ENCODE assay signal across 1 cellular context in genomic region chr5:10249948-10250803, GRCh38.
TF ChIP-seq lines count a peak whose summit lies in the region.

Gene CCT5 (plus strand): TSS chr5:10250280. CDS start chr5:10250341, 61 bp downstream.

TF ChIP-seq in HepG2, 621 proteins besides CTCF, POLR2A, EP300 and RAD21 (continued from another document and continues in another):
- peak; percentile 90 for TF ChIP-seq ZNF407 (CRISPR knock-in tag; IDR thresholded peaks at IDR 0.05; ENCODE audit: not compliant biosample characterization)
- TF ChIP-seq CBX1 (IDR thresholded peaks at IDR 0.05; ENCODE audit: low read depth) = no peak
- TF ChIP-seq ZSCAN21 (CRISPR knock-in tag; IDR thresholded peaks at IDR 0.05; ENCODE audit: borderline replicate concordance) = no peak
- TF ChIP-seq CSRNP1 (CRISPR knock-in tag; IDR thresholded peaks at IDR 0.05) = 0 out of 2 replicates have a peak, but pooled peaks have one; percentile 25
- TF ChIP-seq ZBTB49 (CRISPR knock-in tag; IDR thresholded peaks at IDR 0.05; ENCODE audit: borderline replicate concordance) = no peak; the same call in 1 of the 2 replicates
- TF ChIP-seq YEATS2 (CRISPR knock-in tag; IDR thresholded peaks at IDR 0.05; ENCODE audit: borderline replicate concordance) = no peak; the same call in 1 of the 2 replicates
- no peak for TF ChIP-seq ZNF329 (CRISPR knock-in tag; IDR thresholded peaks at IDR 0.05; ENCODE audit: low read depth)
- no peak for TF ChIP-seq KAT2B (IDR thresholded peaks at IDR 0.05; ENCODE audit: borderline replicate concordance, low read depth, low read length)
- TF ChIP-seq ZNF331 (CRISPR knock-in tag; IDR thresholded peaks at IDR 0.05) = no peak
- peak; percentile 51; the same call in 1 of the 2 replicates for TF ChIP-seq ZNF547 (CRISPR knock-in tag; IDR thresholded peaks at IDR 0.05)
- TF ChIP-seq CCAR2 (optimal IDR thresholded peaks at IDR 0.05; ENCODE audit: low read depth, low read length) = no peak
- no peak for TF ChIP-seq ZNF253 (CRISPR knock-in tag; IDR thresholded peaks at IDR 0.05; ENCODE audit: borderline replicate concordance)
- TF ChIP-seq ISL2 (CRISPR knock-in tag; IDR thresholded peaks at IDR 0.05) = no peak
- no peak for TF ChIP-seq SP5 (CRISPR knock-in tag; IDR thresholded peaks at IDR 0.05; ENCODE audit: borderline replicate concordance, low read depth)
- TF ChIP-seq HNRNPH1 (optimal IDR thresholded peaks at IDR 0.05; ENCODE audit: low read depth, low read length) = no peak
- TF ChIP-seq NR0B2 (CRISPR knock-in tag; IDR thresholded peaks at IDR 0.05) = peak; percentile 84; the same call in 1 of the 2 replicates
- TF ChIP-seq SMARCE1 (IDR thresholded peaks at IDR 0.05; ENCODE audit: borderline replicate concordance) = no peak
- peak; percentile 82 for TF ChIP-seq ARID4A (CRISPR knock-in tag; IDR thresholded peaks at IDR 0.05; ENCODE audit: borderline replicate concordance)
- no peak for TF ChIP-seq ZSCAN12 (CRISPR knock-in tag; IDR thresholded peaks at IDR 0.05)
- peak; percentile 73; the same call in 1 of the 2 replicates for TF ChIP-seq DNMT3B (CRISPR knock-in tag; conservative IDR thresholded peaks at IDR 0.05)
- TF ChIP-seq TBX3 (IDR thresholded peaks at IDR 0.05; ENCODE audit: borderline replicate concordance) = 0 out of 2 replicates have a peak, but pooled peaks have one; percentile 5
- TF ChIP-seq ZNF567 (CRISPR knock-in tag; IDR thresholded peaks at IDR 0.05; ENCODE audit: borderline replicate concordance) = no peak
- no peak for TF ChIP-seq SCMH1 (CRISPR knock-in tag; IDR thresholded peaks at IDR 0.05; ENCODE audit: borderline replicate concordance)
- no peak; the same call in 1 of the 2 replicates for TF ChIP-seq ESRRA (CRISPR knock-in tag; IDR thresholded peaks at IDR 0.05; ENCODE audit: low read depth)
- peak; percentile 49; the same call in 1 of the 2 replicates for TF ChIP-seq ZNF563 (CRISPR knock-in tag; IDR thresholded peaks at IDR 0.05)
- TF ChIP-seq RBAK (CRISPR knock-in tag; IDR thresholded peaks at IDR 0.05) = no peak
- no peak for TF ChIP-seq NR3C1 (CRISPR knock-in tag; IDR thresholded peaks at IDR 0.05)
- TF ChIP-seq HNF1A (IDR thresholded peaks at IDR 0.05; ENCODE audit: low read depth) = no peak
- TF ChIP-seq HNF1A (CRISPR knock-in tag; IDR thresholded peaks at IDR 0.05; ENCODE audit: borderline replicate concordance) = 0 out of 2 replicates have a peak, but pooled peaks have one; percentile 56
- 0 out of 2 replicates have a peak, but pooled peaks have one; percentile 10 for TF ChIP-seq HOMEZ (CRISPR knock-in tag; IDR thresholded peaks at IDR 0.05; ENCODE audit: low read depth)
